Comparison of ENCODE assay signal across 3 cellular contexts in the genomic region with DNA sequence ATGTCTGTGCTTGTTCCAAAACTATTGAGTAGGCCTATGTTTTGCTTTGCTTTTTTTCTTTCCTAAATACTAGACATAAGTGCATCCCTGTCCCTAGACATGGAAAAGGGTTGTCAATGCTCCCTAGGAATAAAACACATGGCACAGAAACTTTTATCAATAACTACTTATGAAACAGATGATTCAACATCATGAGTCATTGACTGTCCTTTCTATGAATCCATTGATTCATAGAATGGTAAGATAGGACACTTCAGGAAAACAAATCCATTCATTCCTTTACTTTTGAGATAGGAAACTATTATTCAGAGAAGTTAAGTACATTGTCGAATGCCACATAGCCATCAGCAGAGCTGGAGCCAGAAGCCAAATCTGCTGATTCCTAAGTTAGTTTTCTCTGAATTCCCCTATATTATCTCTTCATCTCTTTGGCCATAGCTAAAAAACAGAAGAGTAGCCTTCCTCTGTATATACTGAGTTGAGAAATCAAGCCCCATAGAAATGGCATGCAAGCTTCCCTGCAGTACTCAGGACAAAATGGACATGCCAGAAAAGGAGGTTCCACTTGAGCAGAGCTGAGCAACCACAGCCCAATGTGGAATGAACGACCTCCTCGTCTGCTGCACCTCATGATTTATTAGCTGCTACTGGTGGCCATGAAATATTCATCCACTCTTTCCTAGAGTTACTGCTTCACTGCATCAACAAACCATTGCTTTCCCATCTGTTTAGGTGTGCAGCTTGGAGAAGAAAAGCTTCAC.
TF ChIP-seq lines count a peak whose summit lies in the region.

No MANE protein-coding gene starts in this region.

TF ChIP-seq in A549, 52 proteins besides CTCF, POLR2A, EP300 and RAD21:
- no peak for TF ChIP-seq FOSL2 (IDR thresholded peaks at IDR 0.05)
- peak; percentile 20; the same call in 1 of the 2 replicates for TF ChIP-seq FOSL2 (CRISPR knock-in tag; IDR thresholded peaks at IDR 0.05)
- TF ChIP-seq ZFP36 (IDR thresholded peaks at IDR 0.05; ENCODE audit: borderline replicate concordance, partially characterized antibody), result no peak
- TF ChIP-seq, protein P1, sequence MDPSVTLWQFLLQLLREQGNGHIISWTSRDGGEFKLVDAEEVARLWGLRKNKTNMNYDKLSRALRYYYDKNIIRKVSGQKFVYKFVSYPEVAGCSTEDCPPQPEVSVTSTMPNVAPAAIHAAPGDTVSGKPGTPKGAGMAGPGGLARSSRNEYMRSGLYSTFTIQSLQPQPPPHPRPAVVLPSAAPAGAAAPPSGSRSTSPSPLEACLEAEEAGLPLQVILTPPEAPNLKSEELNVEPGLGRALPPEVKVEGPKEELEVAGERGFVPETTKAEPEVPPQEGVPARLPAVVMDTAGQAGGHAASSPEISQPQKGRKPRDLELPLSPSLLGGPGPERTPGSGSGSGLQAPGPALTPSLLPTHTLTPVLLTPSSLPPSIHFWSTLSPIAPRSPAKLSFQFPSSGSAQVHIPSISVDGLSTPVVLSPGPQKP (IDR thresholded peaks at IDR 0.05; ENCODE audit: low read depth, low read length), result no peak

TF ChIP-seq in HCT116, 20 proteins besides CTCF, POLR2A, EP300 and RAD21:
- TF ChIP-seq EZH2phosphoT487 (IDR thresholded peaks at IDR 0.05; ENCODE audit: borderline replicate concordance) (no peak), EZH2 (IDR thresholded peaks at IDR 0.05) (no peak), FOSL1 (IDR thresholded peaks at IDR 0.05; ENCODE audit: low read depth) (peak; percentile 45), POLR2AphosphoS5 (IDR thresholded peaks at IDR 0.05; ENCODE audit: low read depth, low read length) (no peak)
- TF ChIP-seq, protein P2, sequence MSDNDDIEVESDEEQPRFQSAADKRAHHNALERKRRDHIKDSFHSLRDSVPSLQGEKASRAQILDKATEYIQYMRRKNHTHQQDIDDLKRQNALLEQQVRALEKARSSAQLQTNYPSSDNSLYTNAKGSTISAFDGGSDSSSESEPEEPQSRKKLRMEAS (IDR thresholded peaks at IDR 0.05), result peak; percentile 22; the same call in 1 of the 2 replicates

TF ChIP-seq in H1, 55 proteins besides CTCF, POLR2A, EP300 and RAD21:
- TF ChIP-seq E2F6 (IDR thresholded peaks at IDR 0.05) (no peak), CREB1 (IDR thresholded peaks at IDR 0.05) (no peak), FOSL1 (IDR thresholded peaks at IDR 0.05; ENCODE audit: insufficient read depth, low read depth, low read length) (no peak), TEAD4 (IDR thresholded peaks at IDR 0.05; ENCODE audit: low read depth, low read length) (no peak), SRF (IDR thresholded peaks at IDR 0.05; ENCODE audit: low read depth, low read length) (no peak), GABPA (IDR thresholded peaks at IDR 0.05; ENCODE audit: borderline replicate concordance, insufficient read depth, low read length) (no peak), TAF1 (IDR thresholded peaks at IDR 0.05; ENCODE audit: low read depth, low read length) (no peak), CBX8 (IDR thresholded peaks at IDR 0.05; ENCODE audit: borderline replicate concordance, low read depth, low read length) (no peak), SUZ12 (IDR thresholded peaks at IDR 0.05; ENCODE audit: low read length) (no peak), TBP (IDR thresholded peaks at IDR 0.05; ENCODE audit: low read depth, low read length) (no peak)
